Comparison of ENCODE assay signal across 8 cellular contexts in genomic region chr6:127855542-127856159, GRCh38. TPM values are rescaled to one million over a fixed set of nuclear protein-coding genes. Genes with fewer than 3 reads are reported as not detected.
DNase-seq lines count a peak whose midpoint lies in the region; ATAC-seq and TF ChIP-seq lines count a peak whose summit lies in the region.

No MANE protein-coding gene starts in this region.

- H4K20me1 ChIP-seq in osteoblast (ENCODE audit: insufficient read depth, low read length) = no peaks in the 10 kb centered on the region

- CTCF ChIA-PET in MCF 10A (lab: Yijun Ruan, JAX) = interaction anchor here (0.6 to 3.6 kb wide), 32 partner anchors 9 to 1486 kb away, joined by 3 to 15 read pairs (median 3); partner anchors contain the start of gene PTPRK

- H3K4me3 ChIP-seq in breast epithelium = no peak overlapping the region
- H3K4me3 ChIP-seq in osteoblast (ENCODE audit: insufficient read depth, low read length) = no peak overlapping the region

- no peak for ATAC-seq in GM18520 (IDR thresholded peaks at IDR 0.05; ENCODE audit: unreplicated experiment)
- ATAC-seq in GM21390 (IDR thresholded peaks at IDR 0.05; ENCODE audit: unreplicated experiment) = no peak

- no peaks in the 10 kb centered on the region for H3K4me1 Mint-ChIP-seq in MCF 10A (ENCODE audit: insufficient read depth, unreplicated experiment)
- peaks cover 41% of the 10 kb centered on the region for H3K4me1 Mint-ChIP-seq in T-helper 1 cell treated with Interleukin-12 subunit alpha and Interleukin-12 subunit beta and Interleukin-4 antibody, amounts not matched to agents 30 μg/mL and 1 μg/mL, for 36 hours (ENCODE audit: low read depth)

- H3K4me3 Mint-ChIP-seq in MCF 10A (ENCODE audit: unreplicated experiment) = no peak overlapping the region
- H3K4me3 Mint-ChIP-seq in T-helper 1 cell treated with Interleukin-12 subunit alpha and Interleukin-12 subunit beta and Interleukin-4 antibody, amounts not matched to agents 30 μg/mL and 1 μg/mL, for 36 hours = no peak overlapping the region

- H3K27me3 ChIP-seq in breast epithelium (no peaks in the 10 kb centered on the region), osteoblast (ENCODE audit: insufficient read depth, low read length) (no peaks in the 10 kb centered on the region)

- H3K9me3 Mint-ChIP-seq in MCF 10A (ENCODE audit: unreplicated experiment) = no peaks in the 10 kb centered on the region
- H3K9me3 Mint-ChIP-seq in T-helper 1 cell treated with Interleukin-12 subunit alpha and Interleukin-12 subunit beta and Interleukin-4 antibody, amounts not matched to agents 30 μg/mL and 1 μg/mL, for 36 hours = no peaks in the 10 kb centered on the region

- no peaks in the 10 kb centered on the region for H3K79me2 ChIP-seq in osteoblast (ENCODE audit: insufficient read depth, low read length)

- H2AFZ ChIP-seq in osteoblast (ENCODE audit: low read length) = peak overlapping the region; percentile 44

- no peak for TF ChIP-seq POLR2A in breast epithelium (IDR thresholded peaks at IDR 0.05)

- no peak overlapping the region for H3K27ac Mint-ChIP-seq in MCF 10A (ENCODE audit: low read depth, unreplicated experiment)
- H3K27ac Mint-ChIP-seq in T-helper 1 cell treated with Interleukin-12 subunit alpha and Interleukin-12 subunit beta and Interleukin-4 antibody, amounts not matched to agents 30 μg/mL and 1 μg/mL, for 36 hours = peak overlapping the region; percentile 60

- H3K4me1 ChIP-seq in breast epithelium = no peaks in the 10 kb centered on the region
- H3K4me1 ChIP-seq in osteoblast (ENCODE audit: insufficient read depth, low read length) = no peaks in the 10 kb centered on the region

- H3K27ac ChIP-seq in breast epithelium (no peak overlapping the region), osteoblast (ENCODE audit: low read depth, low read length) (no peak overlapping the region)

- no peaks in the 10 kb centered on the region for H3K36me3 Mint-ChIP-seq in MCF 10A (ENCODE audit: insufficient read depth, unreplicated experiment)
- peaks cover 40% of the 10 kb centered on the region for H3K36me3 Mint-ChIP-seq in T-helper 1 cell treated with Interleukin-12 subunit alpha and Interleukin-12 subunit beta and Interleukin-4 antibody, amounts not matched to agents 30 μg/mL and 1 μg/mL, for 36 hours (ENCODE audit: low read depth)

- DNase-seq in MCF 10A (ENCODE audit: unreplicated experiment) (peak; percentile 35), breast epithelium (ENCODE audit: low spot score in 2 of 2) (no peak), dermis blood vessel endothelial cell (peak; percentile 56), osteoblast (ENCODE audit: insufficient read length, low spot score, missing footprints) (peak; percentile 2), SIG-M5 (lab: John Stamatoyannopoulos, UW) (no peak)

- H3K4me2 ChIP-seq in osteoblast (ENCODE audit: insufficient read depth, low read length) = peak overlapping the region; percentile 4

- H3K9me3 ChIP-seq in breast epithelium = no peaks in the 10 kb centered on the region
- H3K9me3 ChIP-seq in osteoblast (ENCODE audit: low read depth, low read length) = no peaks in the 10 kb centered on the region

- intact Hi-C loops in MCF 10A (cut with micrococcal nuclease) = loop anchor here (1.0 to 10.0 kb wide), 5 partner anchors 118 to 1519 kb away; partner anchors contain the start of gene PTPRK
- intact Hi-C loops in breast epithelium (cut with DNase I; ENCODE audit: low total_unique reads) = no loop called here

- no TSS peak for BruUV-seq in MCF 10A (replicated peaks; lab: Mats Ljungman, UMichigan)

- TF ChIP-seq CTCF in MCF 10A (IDR thresholded peaks at IDR 0.05; ENCODE audit: unreplicated experiment) (peak; percentile 40), breast epithelium (IDR thresholded peaks at IDR 0.05) (peak in 1 of 3 donors; percentile 22), osteoblast (IDR thresholded peaks at IDR 0.05; ENCODE audit: extremely low read depth, low read depth, low read length) (peak; percentile 71)

- POLR2A ChIA-PET in MCF 10A (lab: Yijun Ruan, JAX) = interaction anchor here (0.5 to 2.0 kb wide), 6 partner anchors 78 to 665 kb away, joined by 3 to 11 read pairs (median 3); partner anchors contain the start of gene PTPRK

- H3K27me3 Mint-ChIP-seq in MCF 10A (ENCODE audit: insufficient read depth, unreplicated experiment) = no peaks in the 10 kb centered on the region
- H3K27me3 Mint-ChIP-seq in T-helper 1 cell treated with Interleukin-12 subunit alpha and Interleukin-12 subunit beta and Interleukin-4 antibody, amounts not matched to agents 30 μg/mL and 1 μg/mL, for 36 hours (ENCODE audit: low read depth) = no peaks in the 10 kb centered on the region

- no peaks in the 10 kb centered on the region for H3K36me3 ChIP-seq in breast epithelium
- no peaks in the 10 kb centered on the region for H3K36me3 ChIP-seq in osteoblast (ENCODE audit: insufficient read depth, low read length)

RNA-seq across cellular contexts. Expression of gene THEMIS, which starts 45.2 kb away (rescaled TPM):
- total RNA-seq in MCF 10A (2022) = not detected in 2 replicates
- 1 to 10 TPM in 2 of 3 donors, under 1 TPM in 1; 0.96 to 2.6 (median 1.3) TPM for total RNA-seq in breast epithelium
- not detected in 2 replicates for total RNA-seq in dermis blood vessel endothelial cell
- total RNA-seq in osteoblast = under 0.01 TPM in 2 replicates

Comparison
In these comparisons a context has a peak if more than half of its experiments do, and no peak if none do; other contexts are left out.
1. DNase-seq: peak in MCF 10A (single experiment), dermis blood vessel endothelial cell (single experiment) and osteoblast (single experiment); none in breast epithelium (0 of 2) and SIG-M5 (single experiment).